Comparison of ENCODE assay signal across 1 cellular context in genomic region chr6:33420493-33421343, GRCh38.
TF ChIP-seq lines count a peak whose summit lies in the region.

No MANE protein-coding gene starts in this region.

TF ChIP-seq in WTC11, 78 proteins besides CTCF, POLR2A, EP300 and RAD21 (continued from another document):
- no peak for TF ChIP-seq ZNF532 (CRISPR knock-in tag; IDR thresholded peaks at IDR 0.05; ENCODE audit: borderline replicate concordance)
- TF ChIP-seq USF1 (CRISPR knock-in tag; IDR thresholded peaks at IDR 0.05), result no peak
